ENCODE assay signal across 1 cellular context in the genomic region with DNA sequence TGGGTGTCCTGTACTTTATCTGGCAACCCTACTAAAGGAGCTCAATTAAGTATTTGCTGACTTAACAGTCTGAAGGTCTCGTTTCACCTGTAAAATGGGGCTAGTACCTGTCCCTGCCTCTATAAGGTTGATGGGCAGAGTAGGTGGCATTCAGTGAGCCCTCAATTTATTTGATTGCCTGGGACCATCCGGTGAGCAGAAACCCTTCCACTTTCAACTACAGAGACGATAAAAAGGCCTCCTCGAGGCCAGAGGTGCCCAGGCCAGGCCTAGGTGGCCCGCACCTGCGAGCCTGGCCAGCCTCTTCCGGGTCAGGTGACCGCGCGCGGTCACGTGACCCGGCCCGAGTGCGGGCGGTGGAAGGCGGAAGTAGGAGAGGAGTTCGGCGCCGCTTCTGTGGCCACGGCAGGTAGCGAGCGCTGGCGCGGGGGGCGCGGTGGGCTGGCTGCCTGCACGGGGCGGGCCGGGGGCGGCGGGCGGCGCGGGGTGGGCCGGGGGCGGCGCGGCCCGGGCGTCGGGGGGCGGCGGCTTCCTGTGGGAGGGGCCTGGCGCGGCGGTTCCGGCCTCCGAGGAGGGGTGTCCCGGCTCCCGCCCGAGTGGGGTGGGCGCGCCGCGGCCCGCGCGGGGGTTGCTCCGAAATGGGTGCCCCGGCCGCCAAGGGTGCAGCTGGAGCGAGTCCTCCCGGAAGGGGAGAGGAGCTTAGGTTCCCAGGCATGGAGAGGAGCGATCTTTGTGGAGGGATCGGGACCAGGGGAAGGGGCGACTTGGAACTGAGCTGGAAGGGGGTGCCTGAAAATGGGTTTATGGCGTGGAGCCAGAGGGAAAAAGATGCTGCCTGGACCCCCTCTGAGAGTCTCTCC.
A peak's percentile ranks its signal among the peaks of the same experiment; 100 is the strongest.
TF ChIP-seq lines count a peak whose summit lies in the region.

WWP2 (plus strand) TSS at position 350 of the 860 bp plus-strand sequence. CDS start 24,679 bp downstream, outside the sequence.

TF ChIP-seq in GM23338, 12 proteins besides CTCF, POLR2A, EP300 and RAD21 (continued from another document):
- TF ChIP-seq ZNF462 (CRISPR knock-in tag; IDR thresholded peaks at IDR 0.05) (no peak), REST (IDR thresholded peaks at IDR 0.05; ENCODE audit: unreplicated experiment) (no peak), ZNF331 (CRISPR knock-in tag; IDR thresholded peaks at IDR 0.05; ENCODE audit: low read depth) (no peak), POLR2AphosphoS5 (IDR thresholded peaks at IDR 0.05; ENCODE audit: low read depth) (peak; percentile 68)
